11 cellular contexts compared by ENCODE assay signal in the genomic region with DNA sequence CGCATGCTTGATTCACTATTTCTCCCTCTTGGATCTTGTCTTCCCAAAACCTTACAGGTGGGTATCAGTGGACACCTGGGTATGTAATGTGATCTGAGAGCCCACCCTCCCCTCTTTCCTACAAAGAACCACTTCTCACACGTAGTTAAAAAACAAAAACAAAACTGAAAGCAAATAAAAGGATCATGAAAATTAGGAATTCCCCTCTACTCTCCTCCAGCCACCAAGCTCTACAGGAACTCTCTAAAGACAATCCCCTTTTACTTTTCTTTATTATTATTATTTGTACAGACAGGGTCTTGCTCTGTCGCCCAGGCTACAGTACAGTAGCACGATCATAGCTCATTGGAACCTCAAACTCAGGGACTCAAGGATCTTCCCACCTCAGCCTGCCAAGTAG. TPM values are rescaled to one million over a fixed set of nuclear protein-coding genes. Genes with fewer than 3 reads are reported as not detected.
DNase-seq lines count a peak whose midpoint lies in the region; ATAC-seq, FAIRE-seq and TF ChIP-seq lines count a peak whose summit lies in the region.
"Had no signal": no experiment of that assay in that cellular context is flagged by ENCODE, and none has a peak within 500 bp of the region (broad histone marks: within the 10 kb centered on the region; RNA-seq: fewer than 3 reads in every experiment).

No MANE protein-coding gene starts in this region.

- H3K4me3 Mint-ChIP-seq in CD8-positive, alpha-beta T cell, result peak overlapping the region; percentile 64
- H3K4me3 Mint-ChIP-seq: brain, nephron had no signal

- H3K36me3 ChIP-seq in CD8-positive, alpha-beta T cell (ENCODE audit: insufficient read depth, low read length), result no peaks in the 10 kb centered on the region
- no peaks in the 10 kb centered on the region for H3K36me3 ChIP-seq in GM12878 (ENCODE audit: control insufficient read depth in 2 of 2, insufficient read depth in 2 of 2, low read length in 1 of 2)

- CTCF ChIA-PET in CD8-positive, alpha-beta T cell (lab: Charles Lee), result interaction anchor here (0.6 to 1.3 kb wide), 4 partner anchors 9 to 152 kb away, joined by 3 to 5 read pairs (median 4); no protein-coding TSS in a partner anchor
- CTCF ChIA-PET in GM12878 (lab: Yijun Ruan, JAX), result interaction anchor here (1.8 kb wide), 1 partner anchor 13 kb away, joined by 10 read pairs; no protein-coding TSS in a partner anchor

- H3K4me2 ChIP-seq in GM12878 (ENCODE audit: control insufficient read depth, insufficient read depth), result peak overlapping the region; percentile 61

- no peak for TF ChIP-seq CTCF in CD8-positive, alpha-beta T cell (IDR thresholded peaks at IDR 0.05)
- TF ChIP-seq CTCF in GM12878 (IDR thresholded peaks at IDR 0.05 in 2 of 3, conservative IDR thresholded peaks at IDR 0.05 in 1 of 3; ENCODE audit: control insufficient read depth in 2 of 3, extremely low read depth in 1 of 3, insufficient read depth in 1 of 3, low read depth in 3 of 3, low read length in 3 of 3), result no peak

- peaks cover 42% of the 10 kb centered on the region for H3K4me1 ChIP-seq in CD8-positive, alpha-beta T cell (ENCODE audit: insufficient read depth, low read length)
- H3K4me1 ChIP-seq in GM12878 (ENCODE audit: control insufficient read depth, insufficient read depth, low read length), result no peaks in the 10 kb centered on the region

- no peak for TF ChIP-seq RAD21 in GM12878 (IDR thresholded peaks at IDR 0.05; ENCODE audit: insufficient read depth, low read depth, low read length)

- no peaks in the 10 kb centered on the region for H3K79me2 ChIP-seq in GM12878 (ENCODE audit: control insufficient read depth, insufficient read depth, low read length)

- peak overlapping the region; percentile 76 for H2AFZ ChIP-seq in GM12878 (ENCODE audit: control insufficient read depth, low read depth, low read length)

- H3K9me3 Mint-ChIP-seq in CD8-positive, alpha-beta T cell, result no peaks in the 10 kb centered on the region

- no peaks in the 10 kb centered on the region for H3K36me3 Mint-ChIP-seq in CD8-positive, alpha-beta T cell
- H3K36me3 Mint-ChIP-seq: brain had no signal

- no TSS peak for BruUV-seq in GM12878 (replicated peaks; lab: Mats Ljungman, UMichigan)

- no peaks in the 10 kb centered on the region for H3K9me3 ChIP-seq in CD8-positive, alpha-beta T cell (ENCODE audit: low read length)
- no peaks in the 10 kb centered on the region; the same call in 2 of the 3 replicates for H3K9me3 ChIP-seq in GM12878 (replicated peaks; ENCODE audit: control insufficient read depth, insufficient read depth, low read length)

- H3K27me3 ChIP-seq in CD8-positive, alpha-beta T cell (ENCODE audit: insufficient read depth, low read length), result no peaks in the 10 kb centered on the region
- H3K27me3 ChIP-seq in GM12878 (replicated peaks in 1 of 2; ENCODE audit: control insufficient read depth in 2 of 2, insufficient read depth in 2 of 2, low read length in 1 of 2), result no peaks in the 10 kb centered on the region

- peaks cover 51% of the 10 kb centered on the region for H3K4me1 Mint-ChIP-seq in CD8-positive, alpha-beta T cell (ENCODE audit: low read depth)
- H3K4me1 Mint-ChIP-seq: brain had no signal

- TF ChIP-seq EP300 in GM12878 (IDR thresholded peaks at IDR 0.05; ENCODE audit: borderline replicate concordance in 1 of 2, control insufficient read depth in 1 of 2, low read depth in 2 of 2, low read length in 2 of 2), result no peak

- intact Hi-C loops in CD8-positive, alpha-beta T cell (cut with DNase I, micrococcal nuclease), result loop anchor here in 1 of 2 experiments (5.0 kb wide), 1 partner anchor 473 kb away; a partner anchor contains a TSS
- intact Hi-C loops in GM12878 (cut with micrococcal nuclease; ENCODE audit: unreplicated experiment), result no loop called here

- peak overlapping the region; percentile 84 for H3K27ac Mint-ChIP-seq in CD8-positive, alpha-beta T cell
- H3K27ac Mint-ChIP-seq: brain, nephron had no signal

- peak overlapping the region; percentile 30 for H3K27ac ChIP-seq in CD8-positive, alpha-beta T cell (ENCODE audit: low read depth, low read length)
- peak overlapping the region; percentile 46 for H3K27ac ChIP-seq in GM12878 (ENCODE audit: control insufficient read depth, insufficient read depth)

- H3K27me3 Mint-ChIP-seq in CD8-positive, alpha-beta T cell (ENCODE audit: low read depth), result no peaks in the 10 kb centered on the region
- H3K27me3 Mint-ChIP-seq: brain had no signal

- RAD21 ChIA-PET in GM12878 (lab: Charles Lee; ENCODE audit: unreplicated experiment), result interaction anchor here (0.6 to 1.1 kb wide), 3 partner anchors 10 to 23 kb away, joined by 3 to 4 read pairs (median 3); no protein-coding TSS in a partner anchor

- FAIRE-seq in GM12878 (lab: Jason Lieb, UNC), result no peak

- peak; percentile 28 for ATAC-seq in CD8-positive, alpha-beta T cell
- peak; percentile 66 for ATAC-seq in GM19372 (IDR thresholded peaks at IDR 0.05; ENCODE audit: low read depth, unreplicated experiment)
- peak; percentile 66 for ATAC-seq in HG03175 (IDR thresholded peaks at IDR 0.05; ENCODE audit: unreplicated experiment)
- peak; percentile 72 for ATAC-seq in GM12878
- no peak for ATAC-seq in HG03521 (IDR thresholded peaks at IDR 0.05; ENCODE audit: unreplicated experiment)

- in situ Hi-C loops in GM12878 (cut with MboI), result no loop called here

- no peak for DNase-seq in CD8-positive, alpha-beta T cell
- no peak for DNase-seq in GM12878 (ENCODE audit: low read depth, low spot score)
- DNase-seq in NCI-H345 treated with DMSO at 0.1 percent for 48 hours (lab: John Stamatoyannopoulos, UW; ENCODE audit: unreplicated experiment), result no peak
- no peak for DNase-seq in AG08396 (ENCODE audit: low spot score)
- no peak for DNase-seq in dedifferentiated amniotic fluid mesenchymal stem cell (ENCODE audit: extremely low spot score)
- DNase-seq: NCI-H774 had no signal

- TF ChIP-seq POLR2A in GM12878 (IDR thresholded peaks at IDR 0.05; ENCODE audit: low read depth, low read length), result no peak

- POLR2A ChIA-PET in CD8-positive, alpha-beta T cell (lab: Charles Lee), result interaction anchor here (1.0 to 1.5 kb wide), 3 partner anchors 9 to 56 kb away, joined by 3 to 5 read pairs (median 4); no protein-coding TSS in a partner anchor
- POLR2A ChIA-PET in GM12878 (lab: Charles Lee), result no interaction called here

- no peaks in the 10 kb centered on the region for H4K20me1 ChIP-seq in GM12878 (ENCODE audit: control insufficient read depth, insufficient read depth)

- SMC1A ChIA-PET in GM12878 (lab: Charles Lee; ENCODE audit: uncharacterized antibody, unreplicated experiment), result interaction anchor here (1.0 to 1.2 kb wide), 2 partner anchors 153 to 155 kb away, joined by 3 to 4 read pairs; no protein-coding TSS in a partner anchor

- H3K9ac ChIP-seq in GM12878 (ENCODE audit: control insufficient read depth, insufficient read depth, low read length), result no peak overlapping the region

- 13% methylated on average over 4 of the region's 4 CpGs for WGBS in GM12878 (ENCODE audit: insufficient coverage, insufficient replicate concordance, low lambda C conversion rate, missing lambda C conversion rate)

- H3K4me3 ChIP-seq in CD8-positive, alpha-beta T cell (ENCODE audit: low read depth, low read length), result peak overlapping the region; percentile 24
- H3K4me3 ChIP-seq in GM12878, result 0 out of 2 replicates have a peak overlapping the region, but pooled peaks have one; percentile 4

TF ChIP-seq in GM12878, 131 proteins besides CTCF, POLR2A, EP300 and RAD21 (continues in another document):
- TF ChIP-seq CHD1 (IDR thresholded peaks at IDR 0.05; ENCODE audit: low read depth, low read length), result no peak
- TF ChIP-seq KAT2A (conservative IDR thresholded peaks at IDR 0.05; ENCODE audit: control insufficient read depth, low read depth, low read length), result no peak
- TF ChIP-seq TAF1 (IDR thresholded peaks at IDR 0.05; ENCODE audit: borderline replicate concordance, low read depth, low read length), result no peak
- no peak for TF ChIP-seq PML (IDR thresholded peaks at IDR 0.05; ENCODE audit: low read length)
- TF ChIP-seq CHD4 (IDR thresholded peaks at IDR 0.05), result no peak
- TF ChIP-seq RBBP5 (conservative IDR thresholded peaks at IDR 0.05), result no peak
- no peak for TF ChIP-seq PAX8 (IDR thresholded peaks at IDR 0.05)

RNA-seq across cellular contexts. Expression of a gene that starts 40.8 kb away (rescaled TPM):
- under 1 TPM; 0.38 to 1.00 TPM for total RNA-seq in CD8-positive, alpha-beta T cell
- total RNA-seq in GM12878 (2013; cell fraction: nucleolus; rRNA removed), result 10.2 and 12.8 TPM in 2 replicates
- total RNA-seq in GM12878 (2014; rRNA removed) (3.0 and 3.2 TPM in 2 replicates), GM12878 (2014; rRNA removed; fragmentation: Illumina TruSeq; extraction: Trizol) (3.5 and 4.2 TPM in 2 replicates), GM12878 (2021) (2.2 and 3.6 TPM in 2 replicates)
- 0.42 TPM for polyA plus RNA-seq in GM12878 (2011; ENCODE audit: low read depth)
- polyA plus RNA-seq in GM12878 (2011; rRNA removed) (0.10 TPM in 2 replicates), GM12878 (2014; fragmentation: Illumina TruSeq; extraction: Trizol) (2.8 and 4.2 TPM in 2 replicates), GM12878 (2014; fragmentation: Nextera tagmentation; extraction: Ambion mirVana) (under 1 TPM; 0.40 to 0.57 TPM), GM12878 (2014; rRNA removed) (1.3 and 1.4 TPM in 2 replicates), GM12878 (2016; fragmentation: Nextera tagmentation; extraction: Ambion mirVana) (1 to 10 TPM; 1.2 to 1.8 TPM)
- polyA plus RNA-seq in GM12878 (2011; cell fraction: cytosol; rRNA removed), result 0.04 and 0.10 TPM in 2 replicates
- 0.10 and 0.13 TPM in 2 replicates for polyA plus RNA-seq in GM12878 (2011; cell fraction: nucleus; rRNA removed)
- polyA plus RNA-seq in GM12878 (2012), result 0.42 and 0.69 TPM in 2 replicates
- polyA minus RNA-seq in GM12878 (2011; rRNA and poly(A)+ RNA removed), result 0.36 TPM in 1 of 2 replicates, not detected in the other
- polyA minus RNA-seq in GM12878 (2011; cell fraction: cytosol; rRNA and poly(A)+ RNA removed), result not detected in 2 replicates
- 0.10 and 0.24 TPM in 2 replicates for polyA minus RNA-seq in GM12878 (2011; cell fraction: nucleus; rRNA and poly(A)+ RNA removed)

RNA-seq across cellular contexts. Expression of a gene that starts 53.6 kb away (rescaled TPM):
- total RNA-seq in CD8-positive, alpha-beta T cell, result 100 to 1,000 TPM; 136 to 141 TPM
- 144 and 145 TPM in 2 replicates for total RNA-seq in GM12878 (2013; cell fraction: nucleolus; rRNA removed)
- 6.7 and 8.3 TPM in 2 replicates for total RNA-seq in GM12878 (2014; rRNA removed)
- total RNA-seq in GM12878 (2014; rRNA removed; fragmentation: Illumina TruSeq; extraction: Trizol), result 9.3 and 11.2 TPM in 2 replicates
- 5.7 and 6.9 TPM in 2 replicates for total RNA-seq in GM12878 (2021)
- polyA plus RNA-seq in GM12878 (2011; ENCODE audit: low read depth), result 1.1 TPM
- polyA plus RNA-seq in GM12878 (2011; rRNA removed), result 4.9 and 6.0 TPM in 2 replicates
- polyA plus RNA-seq in GM12878 (2011; cell fraction: cytosol; rRNA removed), result 1.7 and 1.9 TPM in 2 replicates
- polyA plus RNA-seq in GM12878 (2011; cell fraction: nucleus; rRNA removed), result 4.0 and 5.4 TPM in 2 replicates
- polyA plus RNA-seq in GM12878 (2012), result 1.8 and 1.9 TPM in 2 replicates
- polyA plus RNA-seq in GM12878 (2014; fragmentation: Illumina TruSeq; extraction: Trizol), result 9.3 TPM in 2 replicates
- polyA plus RNA-seq in GM12878 (2014; fragmentation: Nextera tagmentation; extraction: Ambion mirVana), result 1 to 10 TPM; 3.1 to 4.4 TPM
- 5.7 and 7.5 TPM in 2 replicates for polyA plus RNA-seq in GM12878 (2014; rRNA removed)
- 1 to 10 TPM; 7.3 to 7.9 TPM for polyA plus RNA-seq in GM12878 (2016; fragmentation: Nextera tagmentation; extraction: Ambion mirVana)
- polyA minus RNA-seq in GM12878 (2011; rRNA and poly(A)+ RNA removed), result 3.2 and 6.2 TPM in 2 replicates
- 3.3 and 3.6 TPM in 2 replicates for polyA minus RNA-seq in GM12878 (2011; cell fraction: cytosol; rRNA and poly(A)+ RNA removed)
- polyA minus RNA-seq in GM12878 (2011; cell fraction: nucleus; rRNA and poly(A)+ RNA removed), result 6.3 and 6.6 TPM in 2 replicates
